In genomic region chr11:92480519-92480918, GRCh38 we compare ENCODE assay signal across 22 cellular contexts.
DNase-seq lines count a peak whose midpoint lies in the region; ATAC-seq and TF ChIP-seq lines count a peak whose summit lies in the region.
"Had no signal": no experiment of that assay in that cellular context is flagged by ENCODE, and none has a peak within 500 bp of the region (broad histone marks: within the 10 kb centered on the region; RNA-seq: fewer than 3 reads in every experiment).

No MANE protein-coding gene starts in this region.

- H3K36me3 Mint-ChIP-seq in activated T-cell treated with anti-CD3 and anti-CD28 coated beads, Interleukin-2, amount 50 U/mL, for 4 hours (ENCODE audit: insufficient read depth): no peaks in the 10 kb centered on the region
- H3K36me3 Mint-ChIP-seq: T-cell had no signal

- TF ChIP-seq EP300 in Ishikawa (IDR thresholded peaks at IDR 0.05; ENCODE audit: borderline replicate concordance): no peak

- no peak overlapping the region for H3K4me3 Mint-ChIP-seq in activated T-cell treated with anti-CD3 and anti-CD28 coated beads, Interleukin-2, amount 50 U/mL, for 4 hours
- H3K4me3 Mint-ChIP-seq: B cell, HFFc6, T-cell had no signal

- no peaks in the 10 kb centered on the region for H3K27me3 Mint-ChIP-seq in activated T-cell treated with anti-CD3 and anti-CD28 coated beads, Interleukin-2, amount 50 U/mL, for 4 hours (ENCODE audit: low read depth)
- H3K27me3 Mint-ChIP-seq: B cell, T-cell had no signal

- no peak overlapping the region for H3K4me3 ChIP-seq in epithelial cell of esophagus (ENCODE audit: low read length)

- H3K4me1 Mint-ChIP-seq in activated T-cell treated with anti-CD3 and anti-CD28 coated beads, Interleukin-2, amount 50 U/mL, for 4 hours (ENCODE audit: low read depth): no peaks in the 10 kb centered on the region
- H3K4me1 Mint-ChIP-seq: B cell, T-cell had no signal

- no peak for TF ChIP-seq CTCF in epithelial cell of esophagus (IDR thresholded peaks at IDR 0.05; ENCODE audit: insufficient read depth, low read depth, low read length, missing control alignments)

- TF ChIP-seq RAD21 in Ishikawa (IDR thresholded peaks at IDR 0.05; ENCODE audit: low read depth): no peak

- ATAC-seq in activated T-cell treated with anti-CD3 and anti-CD28 coated beads, Interleukin-2, amount 50 U/mL, for 4 hours: no peak
- ATAC-seq in GM21786 (IDR thresholded peaks at IDR 0.05; ENCODE audit: unreplicated experiment): no peak
- no peak for ATAC-seq in GM21367 (IDR thresholded peaks at IDR 0.05; ENCODE audit: unreplicated experiment)
- ATAC-seq: T-cell had no signal

- H3K9me3 Mint-ChIP-seq in activated T-cell treated with anti-CD3 and anti-CD28 coated beads, Interleukin-2, amount 50 U/mL, for 4 hours: no peaks in the 10 kb centered on the region
- H3K9me3 Mint-ChIP-seq: T-cell had no signal

- DNase-seq in EL (peak; percentile 37), epithelial cell of esophagus (ENCODE audit: low read depth) (peak; percentile 14), kidney tubule cell (ENCODE audit: low spot score) (peak; percentile 3), anterior cingulate cortex (lab: John Stamatoyannopoulos, UW) (no peak)
- no peak for DNase-seq in activated T-cell treated with anti-CD3 and anti-CD28 coated beads, Interleukin-2, amount 50 U/mL, for 4 hours
- DNase-seq: ACHN; GF-D8; HFFc6; Karpas-422; MM.1S; NCI-H1092 treated with DMSO at 0.1 percent for 48 hours; NCI-H1694 treated with DMSO at 0.1 percent for 48 hours; NCI-H2107; NCI-H510A; NCI-H748 treated with DMSO at 0.1 percent for 48 hours; NK-92 treated with Interleukin-12 subunit alpha and Interleukin-12 subunit beta, amount 100 ng/mL, for 24 hours; Right ventricle myocardium superior; T-cell had no signal

TF ChIP-seq in Ishikawa, 13 proteins besides CTCF, POLR2A, EP300 and RAD21:
- peak; percentile 26; the same call in 1 of the 2 replicates for TF ChIP-seq REST (IDR thresholded peaks at IDR 0.05; ENCODE audit: low read depth)
- no peak for TF ChIP-seq ZBTB7A (IDR thresholded peaks at IDR 0.05; ENCODE audit: low read depth)
- no peak for TF ChIP-seq MAX (IDR thresholded peaks at IDR 0.05)
- no peak for TF ChIP-seq FOXM1 (IDR thresholded peaks at IDR 0.05; ENCODE audit: borderline replicate concordance, low read depth)
- no peak for TF ChIP-seq TCF12 (IDR thresholded peaks at IDR 0.05; ENCODE audit: low read depth)
- TF ChIP-seq CREB1 (IDR thresholded peaks at IDR 0.05; ENCODE audit: low read depth): no peak
- TF ChIP-seq TAF1 (IDR thresholded peaks at IDR 0.05; ENCODE audit: low read depth): no peak
- no peak for TF ChIP-seq YY1 (IDR thresholded peaks at IDR 0.05; ENCODE audit: low read depth)

Comparison
In these comparisons a context has a peak if more than half of its experiments do, and no peak if none do; other contexts are left out.
1. DNase-seq: peak in EL (single experiment), epithelial cell of esophagus (single experiment) and kidney tubule cell (single experiment); none in anterior cingulate cortex (0 of 58) and activated T-cell treated with anti-CD3 and anti-CD28 coated beads, Interleukin-2, amount 50 U/mL, for 4 hours (single experiment).